Comparison of ENCODE assay signal across 1 cellular context in the genomic region with DNA sequence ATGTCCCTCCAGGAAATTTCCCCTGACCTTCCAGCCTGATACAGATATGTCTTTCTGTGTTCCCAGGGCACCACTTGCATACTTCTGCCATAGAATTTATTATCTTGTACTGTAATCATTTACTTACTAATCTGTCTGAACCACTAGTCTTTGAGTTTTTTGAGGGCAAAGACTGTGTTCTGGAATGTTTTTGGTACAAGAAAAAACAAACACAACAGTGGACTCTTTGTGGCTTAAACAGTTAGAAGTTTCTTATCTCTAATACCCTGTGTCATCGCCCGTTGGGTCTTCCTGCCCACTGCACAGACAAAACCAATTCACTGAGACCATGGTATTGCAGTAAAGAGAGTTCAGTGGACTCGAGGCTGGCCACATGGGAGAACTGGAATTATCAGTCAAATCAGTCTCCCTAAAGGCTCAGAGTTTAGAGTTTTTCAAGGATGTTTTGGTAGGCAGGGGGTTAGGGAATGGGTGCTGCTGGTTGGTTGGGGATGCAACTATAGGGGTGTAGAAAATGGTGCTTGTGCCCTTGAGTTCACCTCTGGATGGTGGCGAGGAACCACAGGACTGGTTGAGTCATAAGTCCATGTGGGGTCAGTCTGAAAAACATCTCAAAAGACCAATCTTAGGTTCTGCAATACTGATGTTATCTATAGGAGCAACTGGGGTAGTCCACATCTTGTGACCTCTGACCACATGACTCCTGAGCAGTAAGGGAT.
TF ChIP-seq lines count a peak whose summit lies in the region.

No MANE protein-coding gene starts in this region.

TF ChIP-seq in IMR-90, 13 proteins besides CTCF, POLR2A, EP300 and RAD21 (continued from another document):
- TF ChIP-seq NFE2L2 (IDR thresholded peaks at IDR 0.05; ENCODE audit: low read depth, low read length) (no peak), BHLHE40 (IDR thresholded peaks at IDR 0.05; ENCODE audit: low read depth, low read length) (no peak), MAZ (IDR thresholded peaks at IDR 0.05; ENCODE audit: borderline replicate concordance, low read depth, low read length) (no peak), RCOR1 (IDR thresholded peaks at IDR 0.05; ENCODE audit: insufficient replicate concordance, low read length) (no peak), MAFK (IDR thresholded peaks at IDR 0.05; ENCODE audit: low read depth, low read length) (no peak), MXI1 (IDR thresholded peaks at IDR 0.05; ENCODE audit: borderline replicate concordance, low read depth, low read length) (no peak), CEBPB (IDR thresholded peaks at IDR 0.05; ENCODE audit: low read depth, low read length) (no peak)
- TF ChIP-seq, protein P1, sequence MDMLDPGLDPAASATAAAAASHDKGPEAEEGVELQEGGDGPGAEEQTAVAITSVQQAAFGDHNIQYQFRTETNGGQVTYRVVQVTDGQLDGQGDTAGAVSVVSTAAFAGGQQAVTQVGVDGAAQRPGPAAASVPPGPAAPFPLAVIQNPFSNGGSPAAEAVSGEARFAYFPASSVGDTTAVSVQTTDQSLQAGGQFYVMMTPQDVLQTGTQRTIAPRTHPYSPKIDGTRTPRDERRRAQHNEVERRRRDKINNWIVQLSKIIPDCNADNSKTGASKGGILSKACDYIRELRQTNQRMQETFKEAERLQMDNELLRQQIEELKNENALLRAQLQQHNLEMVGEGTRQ (IDR thresholded peaks at IDR 0.05; ENCODE audit: low read depth, low read length): no peak
